In genomic region chr1:157045251-157046218, GRCh38 we compare ENCODE assay signal across 8 cellular contexts. TPM values are rescaled to one million over a fixed set of nuclear protein-coding genes. Genes with fewer than 3 reads are reported as not detected.
DNase-seq lines count a peak whose midpoint lies in the region; ATAC-seq and TF ChIP-seq lines count a peak whose summit lies in the region.

A gene with protein sequence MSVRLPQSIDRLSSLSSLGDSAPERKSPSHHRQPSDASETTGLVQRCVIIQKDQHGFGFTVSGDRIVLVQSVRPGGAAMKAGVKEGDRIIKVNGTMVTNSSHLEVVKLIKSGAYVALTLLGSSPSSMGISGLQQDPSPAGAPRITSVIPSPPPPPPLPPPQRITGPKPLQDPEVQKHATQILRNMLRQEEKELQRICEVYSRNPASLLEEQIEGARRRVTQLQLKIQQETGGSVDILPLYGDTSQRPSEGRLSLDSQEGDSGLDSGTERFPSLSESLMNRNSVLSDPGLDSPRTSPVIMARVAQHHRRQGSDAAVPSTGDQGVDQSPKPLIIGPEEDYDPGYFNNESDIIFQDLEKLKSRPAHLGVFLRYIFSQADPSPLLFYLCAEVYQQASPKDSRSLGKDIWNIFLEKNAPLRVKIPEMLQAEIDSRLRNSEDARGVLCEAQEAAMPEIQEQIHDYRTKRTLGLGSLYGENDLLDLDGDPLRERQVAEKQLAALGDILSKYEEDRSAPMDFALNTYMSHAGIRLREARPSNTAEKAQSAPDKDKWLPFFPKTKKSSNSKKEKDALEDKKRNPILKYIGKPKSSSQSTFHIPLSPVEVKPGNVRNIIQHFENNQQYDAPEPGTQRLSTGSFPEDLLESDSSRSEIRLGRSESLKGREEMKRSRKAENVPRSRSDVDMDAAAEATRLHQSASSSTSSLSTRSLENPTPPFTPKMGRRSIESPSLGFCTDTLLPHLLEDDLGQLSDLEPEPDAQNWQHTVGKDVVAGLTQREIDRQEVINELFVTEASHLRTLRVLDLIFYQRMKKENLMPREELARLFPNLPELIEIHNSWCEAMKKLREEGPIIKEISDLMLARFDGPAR (N-terminal part only) (minus strand): TSS chr1:157045742. CDS start chr1:157044330, 1,412 bp downstream.

- peak; percentile 58 for ATAC-seq in GM19043 (IDR thresholded peaks at IDR 0.05; ENCODE audit: low read depth, unreplicated experiment)
- ATAC-seq in naive B cell (ENCODE audit: low read depth in 2 of 2), result peak; percentile 45 to 65

- H3K4me3 ChIP-seq in fibroblast of villous mesenchyme (ENCODE audit: low read depth, low read length), result peak within 1 kb of the TSS; percentile 82

- peaks cover 84% of the 10 kb centered on the region for H3K27me3 Mint-ChIP-seq in activated T-helper 2 cell treated with anti-CD3 and anti-CD28 coated beads, Interferon-gamma antibody, Interleukin-2, Interleukin-4, amounts not matched to agents 10 μg/mL and 5 μg/mL and 100 μg/mL, durations not matched to agents 14 hours and 24 hours and 36 hours (ENCODE audit: low read depth)
- H3K27me3 Mint-ChIP-seq in naive B cell (peaks cover 72 to 81% (median 74%) of the 10 kb centered on the region in 3 donors), type B pancreatic cell (no peaks in the 10 kb centered on the region)

- DNase-seq in C1 segment of cervical spinal cord (lab: John Stamatoyannopoulos, UW), result peak; percentile 12 to 90 (median 80)
- peak; percentile 84 for DNase-seq in HT-29 (ENCODE audit: low spot score)
- DNase-seq in NOMO-1 (lab: John Stamatoyannopoulos, UW; ENCODE audit: unreplicated experiment in 2 of 2), result peak; percentile 67 to 80
- peak; percentile 10 for DNase-seq in activated T-helper 2 cell treated with anti-CD3 and anti-CD28 coated beads, Interferon-gamma antibody, Interleukin-2, Interleukin-4, amounts not matched to agents 10 μg/mL and 5 μg/mL and 100 μg/mL, durations not matched to agents 14 hours and 24 hours and 36 hours (ENCODE audit: low spot score)
- peak; percentile 89 for DNase-seq in fibroblast of villous mesenchyme (ENCODE audit: low read depth)
- DNase-seq in naive B cell, result no peak
- DNase-seq in type B pancreatic cell (ENCODE audit: extremely low spot score, unreplicated experiment), result peak; percentile 92

- TF ChIP-seq CTCF in fibroblast of villous mesenchyme (IDR thresholded peaks at IDR 0.05; ENCODE audit: insufficient read depth, low read depth, low read length) (no peak), type B pancreatic cell (conservative IDR thresholded peaks at IDR 0.05) (no peak)

- H3K4me1 Mint-ChIP-seq in activated T-helper 2 cell treated with anti-CD3 and anti-CD28 coated beads, Interferon-gamma antibody, Interleukin-2, Interleukin-4, amounts not matched to agents 10 μg/mL and 5 μg/mL and 100 μg/mL, durations not matched to agents 14 hours and 24 hours and 36 hours (ENCODE audit: low read depth), result peaks cover 6% of the 10 kb centered on the region
- H3K4me1 Mint-ChIP-seq in naive B cell (peaks cover 9 to 15% (median 10%) of the 10 kb centered on the region in 3 donors), type B pancreatic cell (ENCODE audit: unreplicated experiment) (peaks cover 44% of the 10 kb centered on the region)

- H3K9me3 Mint-ChIP-seq in activated T-helper 2 cell treated with anti-CD3 and anti-CD28 coated beads, Interferon-gamma antibody, Interleukin-2, Interleukin-4, amounts not matched to agents 10 μg/mL and 5 μg/mL and 100 μg/mL, durations not matched to agents 14 hours and 24 hours and 36 hours, result no peaks in the 10 kb centered on the region
- peaks cover 0 to 7% (median 0%) of the 10 kb centered on the region in 7 donors for H3K9me3 Mint-ChIP-seq in naive B cell
- no peaks in the 10 kb centered on the region for H3K9me3 Mint-ChIP-seq in type B pancreatic cell

- intact Hi-C loops in activated T-helper 2 cell treated with anti-CD3 and anti-CD28 coated beads, Interferon-gamma antibody, Interleukin-2, Interleukin-4, amounts not matched to agents 10 μg/mL and 5 μg/mL and 100 μg/mL, durations not matched to agents 14 hours and 24 hours and 36 hours (cut with micrococcal nuclease), result no loop called here

- H3K27ac Mint-ChIP-seq in activated T-helper 2 cell treated with anti-CD3 and anti-CD28 coated beads, Interferon-gamma antibody, Interleukin-2, Interleukin-4, amounts not matched to agents 10 μg/mL and 5 μg/mL and 100 μg/mL, durations not matched to agents 14 hours and 24 hours and 36 hours, result no peak within 1 kb of the TSS
- H3K27ac Mint-ChIP-seq in naive B cell (peak within 1 kb of the TSS in 2 of 6 donors; percentile 82 to 97), type B pancreatic cell (peak within 1 kb of the TSS; percentile 94)

- H3K36me3 Mint-ChIP-seq in activated T-helper 2 cell treated with anti-CD3 and anti-CD28 coated beads, Interferon-gamma antibody, Interleukin-2, Interleukin-4, amounts not matched to agents 10 μg/mL and 5 μg/mL and 100 μg/mL, durations not matched to agents 14 hours and 24 hours and 36 hours (ENCODE audit: low read depth), result no peaks in the 10 kb centered on the region
- H3K36me3 Mint-ChIP-seq in naive B cell, result peaks cover 0 to 7% of the 10 kb centered on the region in 2 donors
- H3K36me3 Mint-ChIP-seq in type B pancreatic cell, result peaks cover 5% of the 10 kb centered on the region

- H3K4me3 Mint-ChIP-seq in activated T-helper 2 cell treated with anti-CD3 and anti-CD28 coated beads, Interferon-gamma antibody, Interleukin-2, Interleukin-4, amounts not matched to agents 10 μg/mL and 5 μg/mL and 100 μg/mL, durations not matched to agents 14 hours and 24 hours and 36 hours (ENCODE audit: low read depth), result peak within 1 kb of the TSS; percentile 87
- H3K4me3 Mint-ChIP-seq in naive B cell (peak within 1 kb of the TSS; percentile 85 to 98 (median 96)), type B pancreatic cell (peak within 1 kb of the TSS; percentile 97)

RNA-seq across cellular contexts. Expression of the gene that starts here (rescaled TPM):
- 24.9 and 28.6 TPM in 2 replicates for total RNA-seq in HT-29 (2014; rRNA removed; shearing (Covaris generic))
- total RNA-seq in activated T-helper 2 cell treated with anti-CD3 and anti-CD28 coated beads, Interferon-gamma antibody, Interleukin-2, Interleukin-4, amounts not matched to agents 10 μg/mL and 5 μg/mL and 100 μg/mL, durations not matched to agents 14 hours and 24 hours and 36 hours, result 2.2 and 3.1 TPM in 2 replicates
- 34.1 and 35.8 TPM in 2 replicates for total RNA-seq in fibroblast of villous mesenchyme
- polyA plus RNA-seq in naive B cell (ENCODE audit: low read depth in 6 of 6), result 1 to 10 TPM; 2.0 to 5.6 (median 3.0) TPM
- 33.7 and 43.7 TPM in 2 replicates for total RNA-seq in type B pancreatic cell (ENCODE audit: low replicate concordance)
